ENCODE assay signal across 16 cellular contexts in the genomic region with DNA sequence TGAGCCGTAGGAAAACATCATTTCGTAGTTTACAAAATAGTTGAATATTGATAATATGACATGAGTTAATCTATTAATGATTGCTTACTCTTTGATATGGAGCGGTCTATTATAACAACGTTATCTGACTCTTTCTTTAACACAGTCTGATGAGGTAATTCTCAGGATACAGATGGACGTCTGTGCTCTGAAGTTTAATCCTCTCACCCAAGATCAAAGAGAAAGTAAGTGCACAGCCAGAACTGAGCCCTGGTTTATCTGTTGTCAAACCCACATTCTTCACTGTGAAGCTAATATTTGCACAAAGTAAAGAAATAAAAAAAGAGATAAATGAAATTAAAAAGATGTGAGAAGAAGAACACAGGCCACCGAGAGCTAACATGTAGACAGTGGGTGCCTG.
DNase-seq lines count a peak whose midpoint lies in the region; ATAC-seq, FAIRE-seq and TF ChIP-seq lines count a peak whose summit lies in the region.
"Had no signal": no experiment of that assay in that cellular context is flagged by ENCODE, and none has a peak within 500 bp of the region (broad histone marks: within the 10 kb centered on the region; RNA-seq: fewer than 3 reads in every experiment).

No MANE protein-coding gene starts in this region.

- 21% methylated on average over 6 of the region's 6 CpGs for WGBS in smooth muscle cell (ENCODE audit: low lambda C conversion rate)
- WGBS in trophoblast cell (ENCODE audit: extremely low coverage, insufficient coverage, insufficient read length): no CpG with 5 or more reads among the region's 6 CpGs

- H3K36me3 ChIP-seq in endothelial cell of umbilical vein (ENCODE audit: control insufficient read depth in 2 of 2, extremely low read depth in 1 of 2, insufficient read depth in 2 of 2, low read length in 2 of 2) (no peaks in the 10 kb centered on the region), smooth muscle cell (ENCODE audit: low read depth) (no peaks in the 10 kb centered on the region), trophoblast cell (ENCODE audit: control insufficient read depth in 1 of 2, insufficient read depth in 2 of 2, low read length in 2 of 2) (no peaks in the 10 kb centered on the region)
- H3K36me3 ChIP-seq: BLaER1 treated with 17β-estradiol and CSF1 and Interleukin-3, amounts not matched to agents 10 nM and 100 nM had no signal

- no peak for FAIRE-seq in endothelial cell of umbilical vein (lab: Jason Lieb, UNC)
- FAIRE-seq: GM12878, GM18507 had no signal

- H3K4me1 ChIP-seq in endothelial cell of umbilical vein (ENCODE audit: control insufficient read depth, extremely low read depth, insufficient read depth, low read length) (peaks cover 4% of the 10 kb centered on the region), smooth muscle cell (ENCODE audit: low read depth) (peaks cover 4% of the 10 kb centered on the region), trophoblast cell (ENCODE audit: control insufficient read depth in 1 of 2, insufficient read depth in 2 of 2, low read length in 2 of 2) (peaks cover 0 to 4% of the 10 kb centered on the region in 2 experiments)

- H3K9me1 ChIP-seq in endothelial cell of umbilical vein (replicated peaks; ENCODE audit: control insufficient read depth, extremely low read depth, insufficient read depth, low read length): no peaks in the 10 kb centered on the region

- no peaks in the 10 kb centered on the region for H3K79me2 ChIP-seq in endothelial cell of umbilical vein (ENCODE audit: control insufficient read depth, insufficient read depth, low read length)
- H3K79me2 ChIP-seq in smooth muscle cell (ENCODE audit: low read depth): no peaks in the 10 kb centered on the region
- H3K79me2 ChIP-seq in trophoblast cell (ENCODE audit: control insufficient read depth, insufficient read depth, low read length, poor library complexity): no peaks in the 10 kb centered on the region

- TF ChIP-seq CTCF in endothelial cell of umbilical vein (IDR thresholded peaks at IDR 0.05; ENCODE audit: extremely low read depth in 1 of 2, insufficient read depth in 1 of 2, low read depth in 1 of 2, low read length in 2 of 2): no peak
- no peak for TF ChIP-seq CTCF in smooth muscle cell (IDR thresholded peaks at IDR 0.05; ENCODE audit: borderline replicate concordance, insufficient read depth, poor library complexity, severe bottlenecking)

- dilution Hi-C loops in endothelial cell of umbilical vein (cut with MboI; ENCODE audit: extremely low pct_ligation_motif_present, low sequenced_read_pairs): no loop called here

- no peak overlapping the region for H2BK12ac ChIP-seq in trophoblast cell (ENCODE audit: low read length)

- H3K79me1 ChIP-seq in trophoblast cell (ENCODE audit: low read length): no peaks in the 10 kb centered on the region

- no peak overlapping the region for H3K9ac ChIP-seq in endothelial cell of umbilical vein (replicated peaks; ENCODE audit: extremely low read depth, insufficient read depth, low read length)
- no peak overlapping the region for H3K9ac ChIP-seq in smooth muscle cell (ENCODE audit: low read depth)
- H3K9ac ChIP-seq in trophoblast cell (ENCODE audit: low read length): no peak overlapping the region
- H3K9ac ChIP-seq: BLaER1 treated with 17β-estradiol and CSF1 and Interleukin-3, amounts not matched to agents 10 nM and 100 nM had no signal

- no peak overlapping the region for H2AK5ac ChIP-seq in trophoblast cell (ENCODE audit: low read length)

- no peaks in the 10 kb centered on the region for H3K9me3 ChIP-seq in endothelial cell of umbilical vein (replicated peaks; ENCODE audit: control insufficient read depth, insufficient read depth, low read length)
- H3K9me3 ChIP-seq in smooth muscle cell (replicated peaks; ENCODE audit: low read depth): no peaks in the 10 kb centered on the region
- no peaks in the 10 kb centered on the region for H3K9me3 ChIP-seq in trophoblast cell (ENCODE audit: insufficient read depth, low read depth, low read length)

- H3K4me3 ChIP-seq in endothelial cell of umbilical vein (replicated peaks in 1 of 3; ENCODE audit: insufficient read depth in 1 of 3, low read depth in 1 of 3, low read length in 3 of 3): no peak overlapping the region
- peak overlapping the region; percentile 5 for H3K4me3 ChIP-seq in smooth muscle cell
- H3K4me3 ChIP-seq in trophoblast cell (ENCODE audit: low read depth, low read length): no peak overlapping the region
- H3K4me3 ChIP-seq: BLaER1 treated with 17β-estradiol and CSF1 and Interleukin-3, amounts not matched to agents 10 nM and 100 nM; GM12878; GM23338 had no signal

- no peak for ATAC-seq in GM21367 (IDR thresholded peaks at IDR 0.05; ENCODE audit: unreplicated experiment)
- ATAC-seq: GM12878, GM23338 had no signal

- POLR2A ChIA-PET in endothelial cell of umbilical vein (lab: Charles Lee): no interaction called here

- H3K27me3 ChIP-seq in endothelial cell of umbilical vein (ENCODE audit: control insufficient read depth in 2 of 2, insufficient read depth in 2 of 2, low read length in 2 of 2) (no peaks in the 10 kb centered on the region), smooth muscle cell (ENCODE audit: low read depth) (no peaks in the 10 kb centered on the region), trophoblast cell (ENCODE audit: insufficient read depth, low read length) (no peaks in the 10 kb centered on the region)
- H3K27me3 ChIP-seq: BLaER1 treated with 17β-estradiol and CSF1 and Interleukin-3, amounts not matched to agents 10 nM and 100 nM had no signal

- H4K12ac ChIP-seq in trophoblast cell (ENCODE audit: low read depth, low read length): no peak overlapping the region

- no peak overlapping the region for H4K91ac ChIP-seq in trophoblast cell (ENCODE audit: low read depth, low read length)

- BruUV-seq in endothelial cell of umbilical vein (replicated peaks; lab: Mats Ljungman, UMichigan): no TSS peak

- no peak overlapping the region for H4K8ac ChIP-seq in trophoblast cell (ENCODE audit: low read depth, low read length)

- no peak overlapping the region for H3K14ac ChIP-seq in trophoblast cell (ENCODE audit: low read length)

- H3K27ac ChIP-seq in endothelial cell of umbilical vein (ENCODE audit: insufficient read depth, low read depth, low read length) (no peak overlapping the region), smooth muscle cell (ENCODE audit: low read depth) (peak overlapping the region; percentile 63), trophoblast cell (ENCODE audit: low read depth, low read length) (no peak overlapping the region)
- H3K27ac ChIP-seq: BLaER1 treated with 17β-estradiol and CSF1 and Interleukin-3, amounts not matched to agents 10 nM and 100 nM had no signal

- H2BK120ac ChIP-seq in trophoblast cell (ENCODE audit: insufficient read depth, low read length, poor library complexity): no peak overlapping the region

- H3K23ac ChIP-seq in trophoblast cell (ENCODE audit: low read length): no peak overlapping the region

- CTCF ChIA-PET in endothelial cell of umbilical vein (lab: Charles Lee): interaction anchor here (0.7 kb wide), 1 partner anchor 13 kb away, joined by 3 read pairs; no protein-coding TSS in a partner anchor

- TF ChIP-seq POLR2A in endothelial cell of umbilical vein (IDR thresholded peaks at IDR 0.05; ENCODE audit: low read depth, low read length): no peak

- no peak overlapping the region for H3K18ac ChIP-seq in trophoblast cell (ENCODE audit: low read length)

- no peaks in the 10 kb centered on the region for H4K20me1 ChIP-seq in endothelial cell of umbilical vein (replicated peaks; ENCODE audit: control insufficient read depth, extremely low read depth, insufficient read depth, low read length)
- no peaks in the 10 kb centered on the region for H4K20me1 ChIP-seq in smooth muscle cell (ENCODE audit: low read depth)
- H4K20me1 ChIP-seq: BLaER1 treated with 17β-estradiol and CSF1 and Interleukin-3, amounts not matched to agents 10 nM and 100 nM had no signal

- intact Hi-C loops in endothelial cell of umbilical vein (cut with micrococcal nuclease): no loop called here

- H3K4me2 ChIP-seq in endothelial cell of umbilical vein (ENCODE audit: insufficient read depth, low read length) (peak overlapping the region; percentile 16), smooth muscle cell (peak overlapping the region; percentile 77), trophoblast cell (ENCODE audit: low read length) (no peak overlapping the region)
- H3K4me2 ChIP-seq: BLaER1 treated with 17β-estradiol and CSF1 and Interleukin-3, amounts not matched to agents 10 nM and 100 nM; GM23338 had no signal

- no peak overlapping the region for H3K4ac ChIP-seq in trophoblast cell (ENCODE audit: low read depth, low read length)

- H2AFZ ChIP-seq in endothelial cell of umbilical vein (ENCODE audit: low read depth, low read length) (peak overlapping the region; percentile 54), smooth muscle cell (ENCODE audit: low read depth) (peak overlapping the region; percentile 11), trophoblast cell (ENCODE audit: insufficient read depth, low read length, poor library complexity) (no peak overlapping the region)
- H2AFZ ChIP-seq: GM23338 had no signal

- no peaks in the 10 kb centered on the region for H3F3A ChIP-seq in smooth muscle cell (ENCODE audit: low read depth)

- DNase-seq in DMS53 (lab: John Stamatoyannopoulos, UW) (peak; percentile 27), DMS53 treated with DMSO at 0.1 percent for 48 hours (lab: John Stamatoyannopoulos, UW; ENCODE audit: unreplicated experiment) (no peak), NCI-H82 (lab: John Stamatoyannopoulos, UW) (peak; percentile 82), endothelial cell of umbilical vein (ENCODE audit: low read depth, low spot score) (no peak), smooth muscle cell (lab: John Stamatoyannopoulos, UW; ENCODE audit: unreplicated experiment) (no peak), trophoblast cell (no peak)
- DNase-seq: 8988T; AML-193; CD4-positive, alpha-beta T cell; DMS79; H7 had no signal

- H2BK5ac ChIP-seq in trophoblast cell (ENCODE audit: low read depth, low read length, poor library complexity): no peak overlapping the region

TF ChIP-seq in endothelial cell of umbilical vein, 7 proteins besides CTCF, POLR2A, EP300 and RAD21:
- no peak for TF ChIP-seq POLR2AphosphoS5 (IDR thresholded peaks at IDR 0.05; ENCODE audit: insufficient read depth, low read depth, low read length)
- no peak for TF ChIP-seq GATA2 (IDR thresholded peaks at IDR 0.05; ENCODE audit: insufficient read depth, insufficient read length, low read depth, low read length)
- TF ChIP-seq MYC (IDR thresholded peaks at IDR 0.05; ENCODE audit: low read depth, low read length): no peak
- TF ChIP-seq JUN (IDR thresholded peaks at IDR 0.05; ENCODE audit: borderline replicate concordance, insufficient read depth, insufficient read length, low read depth): no peak
- no peak for TF ChIP-seq EZH2 (IDR thresholded peaks at IDR 0.05; ENCODE audit: borderline replicate concordance, low read depth, low read length, severe bottlenecking)
- TF ChIP-seq, protein P1, sequence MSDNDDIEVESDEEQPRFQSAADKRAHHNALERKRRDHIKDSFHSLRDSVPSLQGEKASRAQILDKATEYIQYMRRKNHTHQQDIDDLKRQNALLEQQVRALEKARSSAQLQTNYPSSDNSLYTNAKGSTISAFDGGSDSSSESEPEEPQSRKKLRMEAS (IDR thresholded peaks at IDR 0.05; ENCODE audit: insufficient read depth, insufficient read length): no peak
- TF ChIP-seq FOS (IDR thresholded peaks at IDR 0.05; ENCODE audit: borderline replicate concordance, insufficient read depth, low read length): no peak

Comparison
In these comparisons a context has a peak if more than half of its experiments do, and no peak if none do; other contexts are left out.
1. DNase-seq: peak in DMS53 (single experiment) and NCI-H82 (single experiment); none in DMS53 treated with DMSO at 0.1 percent for 48 hours (single experiment), endothelial cell of umbilical vein (single experiment), smooth muscle cell (single experiment) and trophoblast cell (0 of 2).